19 cellular contexts compared by ENCODE assay signal in the genomic region with DNA sequence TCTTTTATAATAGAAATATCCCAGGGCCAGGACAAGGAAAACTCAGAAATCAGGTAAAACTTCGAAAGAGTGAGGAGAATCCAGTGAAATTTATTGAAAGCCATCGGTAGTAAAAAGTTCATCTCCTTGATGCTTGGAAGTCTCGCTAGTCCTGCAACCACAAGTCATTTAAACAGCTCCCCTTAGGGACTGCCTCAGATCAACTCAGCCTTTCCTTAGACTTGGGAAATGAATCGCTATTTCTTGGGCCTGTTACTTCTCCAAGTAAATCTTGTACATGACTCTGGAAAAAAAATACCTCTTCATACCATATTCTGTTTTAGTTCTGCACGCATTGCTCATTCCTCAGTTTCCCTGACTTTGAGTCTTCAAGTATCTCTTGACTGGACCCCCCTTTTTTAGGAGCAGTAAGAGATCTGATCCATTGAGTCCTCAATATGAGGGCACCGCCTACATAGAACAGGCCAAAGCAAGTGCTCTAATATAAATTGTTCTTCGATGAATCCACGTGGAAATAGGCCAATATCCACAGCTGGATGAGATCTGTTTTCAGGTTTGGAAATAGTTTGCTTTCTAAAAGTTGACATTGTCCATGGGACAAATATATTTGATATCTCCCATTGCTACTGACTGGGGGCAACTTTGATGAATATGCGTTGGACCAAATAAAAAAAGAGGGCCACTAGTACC.
"Had no signal": no experiment of that assay in that cellular context is flagged by ENCODE, and none has a peak within 500 bp of the region (broad histone marks: within the 10 kb centered on the region; RNA-seq: fewer than 3 reads in every experiment).

No MANE protein-coding gene starts in this region.

- H3K4me1 Mint-ChIP-seq: activated CD4-positive, alpha-beta T cell treated with anti-CD3 and anti-CD28 coated beads, Interleukin-2, amount 10 ng/mL, durations not matched to agents 7 days and 5 days; activated T-helper 17 cell treated with anti-CD3 and anti-CD28 coated beads, Interleukin-2, amount 50 U/mL, for 72 hours; naive B cell; T-cell had no signal

- H3K4me3 Mint-ChIP-seq: activated CD4-positive, alpha-beta T cell treated with anti-CD3 and anti-CD28 coated beads, Interleukin-2, amount 10 ng/mL, durations not matched to agents 7 days and 5 days; activated naive CD8-positive, alpha-beta T cell; activated T-cell treated with anti-CD3 and anti-CD28 coated beads, Interleukin-2, amount 50 U/mL, for 24 hours; activated T-helper 17 cell treated with anti-CD3 and anti-CD28 coated beads, Interleukin-2, amount 50 U/mL, for 72 hours; naive B cell; neural progenitor cell; T-cell; T-helper 2 cell treated with Interferon-gamma antibody and Interleukin-4, amounts not matched to agents 5 μg/mL and 100 μg/mL, for 36 hours had no signal

- ATAC-seq: activated T-helper 17 cell treated with anti-CD3 and anti-CD28 coated beads, Interleukin-2, amount 50 U/mL, for 72 hours; T-cell; upper lobe of right lung had no signal

- H3K36me3 Mint-ChIP-seq: activated naive CD8-positive, alpha-beta T cell; naive B cell; neural progenitor cell; T-cell had no signal

- H3K27me3 Mint-ChIP-seq: activated CD4-positive, alpha-beta T cell treated with anti-CD3 and anti-CD28 coated beads, Interleukin-2, amount 10 ng/mL, durations not matched to agents 7 days and 5 days; activated naive CD8-positive, alpha-beta T cell; activated T-cell treated with anti-CD3 and anti-CD28 coated beads, Interleukin-2, amount 50 U/mL, for 24 hours; activated T-helper 17 cell treated with anti-CD3 and anti-CD28 coated beads, Interleukin-2, amount 50 U/mL, for 72 hours had no signal

- H3K9me3 Mint-ChIP-seq: activated CD4-positive, alpha-beta T cell treated with anti-CD3 and anti-CD28 coated beads, Interleukin-2, amount 10 ng/mL, durations not matched to agents 7 days and 5 days; activated T-cell treated with anti-CD3 and anti-CD28 coated beads, Interleukin-2, amount 50 U/mL, for 24 hours; activated T-helper 17 cell treated with anti-CD3 and anti-CD28 coated beads, Interleukin-2, amount 50 U/mL, for 72 hours; naive B cell; neural progenitor cell; T-helper 2 cell treated with Interferon-gamma antibody and Interleukin-4, amounts not matched to agents 5 μg/mL and 100 μg/mL, for 36 hours had no signal

- DNase-seq: activated CD4-positive, alpha-beta T cell treated with anti-CD3 and anti-CD28 coated beads, Interleukin-2, amount 10 ng/mL, durations not matched to agents 7 days and 5 days; activated CD4-positive, CD25-positive, alpha-beta regulatory T cell treated with anti-CD3 and anti-CD28 coated beads, Interleukin-2, amount 50 U/mL, for 72 hours; activated CD8-positive, alpha-beta memory T cell treated with anti-CD3 and anti-CD28 coated beads for 24 hours; activated CD8-positive, alpha-beta memory T cell treated with anti-CD3 and anti-CD28 coated beads, Interleukin-2, amount 50 U/mL, for 4 hours; activated T-cell treated with anti-CD3 and anti-CD28 coated beads, Interleukin-2, amount 50 U/mL, for 24 hours; kidney; lower lobe of right lung; naive B cell; sigmoid colon; spleen; stimulated activated CD4-positive, alpha-beta T cell treated with anti-CD3 and anti-CD28 coated beads, Interleukin-4, amount 100 ng/mL, for 1 hour; stimulated activated naive CD4-positive, alpha-beta T cell; T-cell; upper lobe of right lung; WERI-Rb-1 had no signal

- H3K27ac Mint-ChIP-seq: activated CD4-positive, alpha-beta T cell treated with anti-CD3 and anti-CD28 coated beads, Interleukin-2, amount 10 ng/mL, durations not matched to agents 7 days and 5 days; activated naive CD8-positive, alpha-beta T cell; activated T-cell treated with anti-CD3 and anti-CD28 coated beads, Interleukin-2, amount 50 U/mL, for 24 hours; activated T-helper 17 cell treated with anti-CD3 and anti-CD28 coated beads, Interleukin-2, amount 50 U/mL, for 72 hours; naive B cell; neural progenitor cell; T-cell; T-helper 2 cell treated with Interferon-gamma antibody and Interleukin-4, amounts not matched to agents 5 μg/mL and 100 μg/mL, for 36 hours had no signal
